In the genomic region with DNA sequence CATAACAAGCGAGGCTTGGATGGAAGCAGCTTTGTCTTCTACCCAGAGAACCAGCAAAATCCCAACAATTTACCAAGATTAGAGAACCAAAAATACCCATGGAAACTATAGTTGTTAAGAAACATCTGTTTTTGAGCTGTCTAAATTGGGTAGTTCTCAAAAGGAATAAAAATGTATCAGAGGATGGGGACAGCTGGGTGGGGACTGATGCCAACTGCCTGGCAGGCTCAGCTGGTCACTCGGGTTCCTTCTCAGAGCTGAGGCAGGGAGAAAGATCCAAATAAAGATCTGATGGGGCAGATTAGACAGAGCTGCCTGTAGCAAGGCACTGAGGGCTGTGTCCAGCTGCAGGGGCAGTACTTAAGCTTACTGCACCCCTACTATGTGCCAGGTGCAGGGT, we compare ENCODE assay signal across 14 cellular contexts.
"Had no signal": no experiment of that assay in that cellular context is flagged by ENCODE, and none has a peak within 500 bp of the region (broad histone marks: within the 10 kb centered on the region; RNA-seq: fewer than 3 reads in every experiment).

No MANE protein-coding gene starts in this region.

- H3K27me3 ChIP-seq: testis had no signal

- H3K27ac Mint-ChIP-seq: activated CD4-positive, alpha-beta memory T cell treated with anti-CD3 and anti-CD28 coated beads, Interleukin-2, amount 10 ng/mL, durations not matched to agents 7 days and 5 days; activated T-helper 1 cell treated with anti-CD3 and anti-CD28 coated beads, Interleukin-12 subunit alpha, Interleukin-12 subunit beta, Interleukin-2, Interleukin-4 antibody, amounts not matched to agents 30 ng/mL and 10 ng/mL and 1 ng/mL, durations not matched to agents 14 hours and 24 hours and 36 hours; dendritic cell treated with granulocyte-macrophage colony-stimulating factor and Interleukin-4, amounts not matched to agents 40 ng/mL and 50 ng/mL, for 4 days; mesothelial cell of epicardium; naive thymus-derived CD8-positive, alpha-beta T cell had no signal

- H3K4me3 ChIP-seq: testis had no signal

- H3K4me3 Mint-ChIP-seq: activated CD4-positive, alpha-beta memory T cell treated with anti-CD3 and anti-CD28 coated beads, Interleukin-2, amount 10 ng/mL, durations not matched to agents 7 days and 5 days; activated T-helper 1 cell treated with anti-CD3 and anti-CD28 coated beads, Interleukin-12 subunit alpha, Interleukin-12 subunit beta, Interleukin-2, Interleukin-4 antibody, amounts not matched to agents 30 ng/mL and 10 ng/mL and 1 ng/mL, durations not matched to agents 14 hours and 24 hours and 36 hours; dendritic cell treated with granulocyte-macrophage colony-stimulating factor and Interleukin-4, amounts not matched to agents 40 ng/mL and 50 ng/mL, for 4 days; mesothelial cell of epicardium; naive thymus-derived CD8-positive, alpha-beta T cell had no signal

- H3K27me3 Mint-ChIP-seq: activated CD4-positive, alpha-beta memory T cell treated with anti-CD3 and anti-CD28 coated beads, Interleukin-2, amount 10 ng/mL, durations not matched to agents 7 days and 5 days; dendritic cell treated with granulocyte-macrophage colony-stimulating factor and Interleukin-4, amounts not matched to agents 40 ng/mL and 50 ng/mL, for 4 days had no signal

- H3K9me3 ChIP-seq: testis had no signal

- H3K9me3 Mint-ChIP-seq: activated CD4-positive, alpha-beta memory T cell treated with anti-CD3 and anti-CD28 coated beads, Interleukin-2, amount 10 ng/mL, durations not matched to agents 7 days and 5 days; dendritic cell treated with granulocyte-macrophage colony-stimulating factor and Interleukin-4, amounts not matched to agents 40 ng/mL and 50 ng/mL, for 4 days had no signal

- DNase-seq: activated CD4-positive, alpha-beta memory T cell treated with anti-CD3 and anti-CD28 coated beads, Interleukin-2, amount 10 ng/mL, durations not matched to agents 7 days and 5 days; activated CD8-positive, alpha-beta memory T cell treated with anti-CD3 and anti-CD28 coated beads, Interleukin-2, amount 50 U/mL, for 48 hours; activated naive CD4-positive, alpha-beta T cell; erythroblast; naive thymus-derived CD8-positive, alpha-beta T cell; stimulated activated CD4-positive, alpha-beta T cell treated with anti-CD3 and anti-CD28 coated beads, Interleukin-12 subunit alpha, Interleukin-12 subunit beta, amount 100 ng/mL, for 4 hours; stimulated activated CD4-positive, alpha-beta T cell treated with anti-CD3 and anti-CD28 coated beads, Interleukin-4, amount 100 ng/mL, for 1 hour; stimulated activated CD8-positive, alpha-beta memory T cell treated with anti-CD3 and anti-CD28 coated beads, Interleukin-4, amount 100 ng/mL, for 48 hours; stimulated activated naive CD8-positive, alpha-beta T cell treated with anti-CD3 and anti-CD28 coated beads, Interleukin-15, Interleukin-2, amounts not matched to agents 100 U/mL and 50 U/mL, for 24 hours; testis had no signal

- H3K27ac ChIP-seq: testis had no signal

- ATAC-seq: naive thymus-derived CD8-positive, alpha-beta T cell; sciatic nerve; stimulated activated naive CD8-positive, alpha-beta T cell treated with anti-CD3 and anti-CD28 coated beads, Interleukin-15, Interleukin-2, amounts not matched to agents 100 U/mL and 50 U/mL, for 24 hours had no signal
